Comparison of ENCODE assay signal across 8 cellular contexts in the genomic region with DNA sequence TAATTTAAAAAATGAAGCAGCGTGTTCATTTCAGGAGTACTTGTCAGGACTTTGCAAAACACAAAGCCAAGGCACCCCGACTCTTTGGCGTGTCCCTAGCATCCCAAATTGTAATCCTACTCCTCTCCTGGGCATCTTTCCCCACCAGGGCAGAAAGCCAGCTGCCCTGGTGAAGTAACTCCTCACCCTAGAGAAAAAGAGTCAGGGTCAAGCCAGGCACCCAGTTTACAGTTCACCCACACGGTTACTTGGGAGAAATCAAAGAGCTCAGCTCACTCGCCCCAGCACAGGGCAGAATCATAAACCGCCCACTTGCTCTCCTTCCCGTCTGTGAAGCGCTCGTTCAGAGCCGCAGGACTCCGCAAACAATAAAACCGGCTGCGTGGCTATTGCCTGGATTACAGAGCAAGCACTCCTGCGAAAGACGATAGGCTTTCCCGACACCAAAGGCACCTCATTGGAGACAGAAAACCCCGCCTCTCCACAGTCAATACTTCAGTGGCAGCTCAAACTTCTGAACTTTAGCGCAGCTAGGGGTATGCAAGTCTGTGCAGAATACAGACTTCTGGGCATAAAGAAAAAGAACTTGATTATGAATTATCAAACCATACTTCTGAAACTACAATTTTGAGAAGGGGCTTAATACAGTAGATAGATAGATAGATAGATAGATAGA.
A peak's percentile ranks its signal among the peaks of the same experiment; 100 is the strongest.
DNase-seq lines count a peak whose midpoint lies in the region; ATAC-seq and TF ChIP-seq lines count a peak whose summit lies in the region.

No MANE protein-coding gene starts in this region.

- peak overlapping the region; percentile 53 for H3K9ac ChIP-seq in skeletal muscle satellite cell (ENCODE audit: low read depth, low read length)

- H3K27ac ChIP-seq in brain microvascular endothelial cell: no peak overlapping the region

- DNase-seq in DMS 273 (lab: John Stamatoyannopoulos, UW; ENCODE audit: unreplicated experiment) (peak; percentile 93), NCI-H1694 (lab: John Stamatoyannopoulos, UW) (peak; percentile 48), brain microvascular endothelial cell (peak; percentile 91), SKM-1 treated with dmso at 0.1 percent for 144 hours (lab: John Stamatoyannopoulos, UW; ENCODE audit: unreplicated experiment) (no peak), AML-193 (lab: John Stamatoyannopoulos, UW) (no peak)

- H3K4me3 ChIP-seq in brain microvascular endothelial cell (ENCODE audit: low read depth, low read length) (peak overlapping the region; percentile 62), iPS-18c (ENCODE audit: insufficient read depth, low read depth, low read length) (peak overlapping the region; percentile 48), skeletal muscle satellite cell (ENCODE audit: low read length) (peak overlapping the region; percentile 71)

- H3K4me2 ChIP-seq in skeletal muscle satellite cell (ENCODE audit: low read length): peak overlapping the region; percentile 97

- peaks cover 16% of the 10 kb centered on the region for H3K4me1 ChIP-seq in skeletal muscle satellite cell (ENCODE audit: control insufficient read depth, insufficient read depth, low read length)

- no peak for TF ChIP-seq CTCF in brain microvascular endothelial cell (IDR thresholded peaks at IDR 0.05; ENCODE audit: low read depth, low read length, missing control alignments)

- in situ Hi-C loops in brain microvascular endothelial cell (cut with HindIII; ENCODE audit: low pct_ligation_motif_present, low sequenced_read_pairs): no loop called here

- no peaks in the 10 kb centered on the region for H3K27me3 ChIP-seq in brain microvascular endothelial cell (replicated peaks)
- no peaks in the 10 kb centered on the region for H3K27me3 ChIP-seq in skeletal muscle satellite cell (ENCODE audit: control insufficient read depth, insufficient read depth, low read length)

- H3K36me3 ChIP-seq in brain microvascular endothelial cell (replicated peaks) (no peaks in the 10 kb centered on the region), skeletal muscle satellite cell (ENCODE audit: insufficient read depth, low read length) (no peaks in the 10 kb centered on the region)

- ATAC-seq in GM21576 (IDR thresholded peaks at IDR 0.05; ENCODE audit: unreplicated experiment): no peak

- H3K9me3 ChIP-seq in iPS-18c (ENCODE audit: control insufficient read depth, insufficient read depth, low read length) (no peaks in the 10 kb centered on the region), skeletal muscle satellite cell (replicated peaks; ENCODE audit: low read length) (no peaks in the 10 kb centered on the region)

Comparison
In these comparisons a context has a peak if more than half of its experiments do, and no peak if none do; other contexts are left out.
1. DNase-seq: peak in DMS 273 (single experiment), NCI-H1694 (single experiment) and brain microvascular endothelial cell (single experiment); none in SKM-1 treated with dmso at 0.1 percent for 144 hours (single experiment) and AML-193 (0 of 2).
2. Peak in every context shown above with its lines, with median percentiles within 50 percentile points of each other: H3K4me3 ChIP-seq.